ENCODE assay signal across 8 cellular contexts in genomic region chr1:32892368-32893197, GRCh38. TPM values are rescaled to one million over a fixed set of nuclear protein-coding genes. Genes with fewer than 3 reads are reported as not detected.
A peak's percentile ranks its signal among the peaks of the same experiment; 100 is the strongest.
DNase-seq lines count a peak whose midpoint lies in the region; ATAC-seq and TF ChIP-seq lines count a peak whose summit lies in the region.

No MANE protein-coding gene starts in this region.

- TF ChIP-seq CTCF in OCI-LY7 (conservative IDR thresholded peaks at IDR 0.05; ENCODE audit: low read length) = peak; percentile 82
- TF ChIP-seq CTCF in brain microvascular endothelial cell (IDR thresholded peaks at IDR 0.05; ENCODE audit: low read depth, low read length, missing control alignments) = no peak
- TF ChIP-seq CTCF in smooth muscle cell (IDR thresholded peaks at IDR 0.05; ENCODE audit: borderline replicate concordance, insufficient read depth, poor library complexity, severe bottlenecking) = peak; percentile 67

- intact Hi-C loops in OCI-LY7 (cut with micrococcal nuclease; ENCODE audit: unreplicated experiment) (no loop called here), sciatic nerve (cut with DNase I) (no loop called here)

- BruUV-seq in OCI-LY7 (replicated peaks; lab: Mats Ljungman, UMichigan) = no TSS peak

- no peaks in the 10 kb centered on the region for H3K36me3 ChIP-seq in OCI-LY7 (ENCODE audit: insufficient read depth, low read length)
- H3K36me3 ChIP-seq in brain microvascular endothelial cell (replicated peaks) = no peaks in the 10 kb centered on the region
- no peaks in the 10 kb centered on the region for H3K36me3 ChIP-seq in smooth muscle cell (ENCODE audit: low read depth)

- no peak for ATAC-seq in sciatic nerve

- no peaks in the 10 kb centered on the region for H3K9me3 ChIP-seq in OCI-LY7 (ENCODE audit: low read length)
- H3K9me3 ChIP-seq in smooth muscle cell (replicated peaks; ENCODE audit: low read depth) = no peaks in the 10 kb centered on the region

- H3K79me2 ChIP-seq in OCI-LY7 (ENCODE audit: insufficient read depth, low read depth, low read length) (no peaks in the 10 kb centered on the region), smooth muscle cell (ENCODE audit: low read depth) (no peaks in the 10 kb centered on the region)

- H3K27me3 ChIP-seq in brain microvascular endothelial cell (replicated peaks) = peaks cover 22% of the 10 kb centered on the region
- H3K27me3 ChIP-seq in smooth muscle cell (ENCODE audit: low read depth) = peaks cover 6% of the 10 kb centered on the region

- peak; percentile 16 to 58 for DNase-seq in SHP77 (lab: John Stamatoyannopoulos, UW)
- no peak for DNase-seq in SHP77 treated with DMSO at 0.1 percent for 48 hours (lab: John Stamatoyannopoulos, UW)
- DNase-seq in OCI-LY7 (ENCODE audit: low spot score) = peak; percentile 76
- DNase-seq in brain microvascular endothelial cell = no peak
- DNase-seq in iPS-NIHi11 (ENCODE audit: low spot score) = peak; percentile 95
- DNase-seq in smooth muscle cell (lab: John Stamatoyannopoulos, UW; ENCODE audit: unreplicated experiment) = no peak
- DNase-seq in sciatic nerve (ENCODE audit: low spot score) = no peak
- DNase-seq in SIG-M5 treated with dmso at 0.1 percent for 504 hours (lab: John Stamatoyannopoulos, UW; ENCODE audit: unreplicated experiment) = no peak

- no peaks in the 10 kb centered on the region for H4K20me1 ChIP-seq in OCI-LY7 (ENCODE audit: insufficient read depth, low read length)
- H4K20me1 ChIP-seq in smooth muscle cell (ENCODE audit: low read depth) = no peaks in the 10 kb centered on the region

- 39% methylated on average over 31 of the region's 49 CpGs for WGBS in smooth muscle cell (ENCODE audit: low lambda C conversion rate)

- peak overlapping the region; percentile 66 for H3K4me3 ChIP-seq in OCI-LY7 (ENCODE audit: low read depth, low read length, poor library complexity, severe bottlenecking)
- H3K4me3 ChIP-seq in brain microvascular endothelial cell (ENCODE audit: low read depth, low read length) = peak overlapping the region; percentile 47
- peak overlapping the region; percentile 56 for H3K4me3 ChIP-seq in smooth muscle cell

- H3K27ac ChIP-seq in OCI-LY7 (ENCODE audit: low read depth, low read length, poor library complexity, severe bottlenecking) = no peak overlapping the region
- H3K27ac ChIP-seq in brain microvascular endothelial cell = no peak overlapping the region
- H3K27ac ChIP-seq in smooth muscle cell (ENCODE audit: low read depth) = no peak overlapping the region

- in situ Hi-C loops in brain microvascular endothelial cell (cut with HindIII; ENCODE audit: low pct_ligation_motif_present, low sequenced_read_pairs) = no loop called here

- CTCF ChIA-PET in OCI-LY7 (lab: Charles Lee; ENCODE audit: unreplicated experiment) = no interaction called here

- no peaks in the 10 kb centered on the region for H3F3A ChIP-seq in smooth muscle cell (ENCODE audit: low read depth)

- peak overlapping the region; percentile 49 for H2AFZ ChIP-seq in OCI-LY7 (ENCODE audit: low read length)
- peak overlapping the region; percentile 79 for H2AFZ ChIP-seq in smooth muscle cell (ENCODE audit: low read depth)

- H3K4me1 ChIP-seq in OCI-LY7 (ENCODE audit: insufficient read depth, low read length, poor library complexity, severe bottlenecking) (peaks cover 4% of the 10 kb centered on the region), smooth muscle cell (ENCODE audit: low read depth) (no peaks in the 10 kb centered on the region)

- H3K9ac ChIP-seq in smooth muscle cell (ENCODE audit: low read depth) = no peak overlapping the region

- POLR2A ChIA-PET in OCI-LY7 (lab: Charles Lee) = no interaction called here

- H3K9me2 ChIP-seq in OCI-LY7 (ENCODE audit: insufficient read depth, low read length) = no peaks in the 10 kb centered on the region

- H3K4me2 ChIP-seq in OCI-LY7 (ENCODE audit: low read length) = peak overlapping the region; percentile 65
- peak overlapping the region; percentile 95 for H3K4me2 ChIP-seq in smooth muscle cell

RNA-seq across cellular contexts. Expression of gene HPCA, which starts 6.3 kb away (rescaled TPM):
- total RNA-seq in OCI-LY7 (2014; rRNA removed; shearing (Covaris generic)) = 3.3 and 4.2 TPM in 2 replicates
- total RNA-seq in OCI-LY7 (2022) = 0.36 and 1.2 TPM in 2 replicates
- not detected in 2 replicates for total RNA-seq in smooth muscle cell
- polyA plus RNA-seq in smooth muscle cell = 0.24 TPM in 1 of 2 replicates, not detected in the other
- 0.27 TPM for total RNA-seq in sciatic nerve

RNA-seq across cellular contexts. Expression of gene TMEM54, which starts 8.6 kb away (rescaled TPM):
- total RNA-seq in OCI-LY7 (2014; rRNA removed; shearing (Covaris generic)) = 2.2 and 3.1 TPM in 2 replicates
- 0.93 and 1.7 TPM in 2 replicates for total RNA-seq in OCI-LY7 (2022)
- total RNA-seq in smooth muscle cell = 40.9 and 84.1 TPM in 2 replicates
- 59.0 and 98.5 TPM in 2 replicates for polyA plus RNA-seq in smooth muscle cell
- total RNA-seq in sciatic nerve = 12.3 TPM

RNA-seq across cellular contexts. Expression of gene FNDC5, which starts 21.9 kb away (rescaled TPM):
- not detected in 2 replicates for total RNA-seq in OCI-LY7 (2014; rRNA removed; shearing (Covaris generic))
- total RNA-seq in OCI-LY7 (2022) (not detected in 2 replicates), smooth muscle cell (not detected in 2 replicates), sciatic nerve (1.6 TPM)
- polyA plus RNA-seq in smooth muscle cell = not detected in 2 replicates

Comparison
In these comparisons a context has a peak if more than half of its experiments do, and no peak if none do; other contexts are left out.
1. DNase-seq: peak in SHP77 (2 of 2), OCI-LY7 (single experiment) and iPS-NIHi11 (single experiment); none in SHP77 treated with DMSO at 0.1 percent for 48 hours (single experiment), brain microvascular endothelial cell (single experiment), smooth muscle cell (single experiment), sciatic nerve (single experiment) and SIG-M5 treated with dmso at 0.1 percent for 504 hours (single experiment).
2. Peak in every context shown above with its lines, with median percentiles within 50 percentile points of each other: H3K4me3 ChIP-seq.